In genomic region chr5:95754545-95754944, GRCh38 we compare ENCODE assay signal across 21 cellular contexts.
"Had no signal": no experiment of that assay in that cellular context is flagged by ENCODE, and none has a peak within 500 bp of the region (broad histone marks: within the 10 kb centered on the region; RNA-seq: fewer than 3 reads in every experiment).

No MANE protein-coding gene starts in this region.

- H3K36me3 Mint-ChIP-seq: stimulated activated naive B cell treated with anti-CD40 and anti-IgM and Interleukin-4, amounts not matched to agents 10 μg/mL and 1 μg/mL and 100 μg/mL, for 72 hours had no signal

- H3K9me3 Mint-ChIP-seq: dendritic cell treated with granulocyte-macrophage colony-stimulating factor and Interleukin-4, amounts not matched to agents 40 ng/mL and 50 ng/mL, for 4 days; naive thymus-derived CD4-positive, alpha-beta T cell; neural progenitor cell; stimulated activated naive B cell treated with anti-CD40 and anti-IgM and Interleukin-4, amounts not matched to agents 10 μg/mL and 1 μg/mL and 100 μg/mL, for 72 hours; stimulated activated naive CD8-positive, alpha-beta T cell treated with anti-CD3 and anti-CD28 coated beads, Interleukin-15, amount 100 ng/mL, for 72 hours had no signal

- H3K4me2 ChIP-seq: hepatocyte, neural progenitor cell had no signal

- H2AFZ ChIP-seq: hepatocyte, neural progenitor cell had no signal

- H3K27me3 ChIP-seq: foreskin keratinocyte, hepatocyte, neural progenitor cell, ovary, transverse colon had no signal

- DNase-seq: cerebellar nuclear complex; erythroblast; foreskin keratinocyte; head of caudate nucleus; left colon; left ventricle myocardium superior; naive thymus-derived CD4-positive, alpha-beta T cell; nucleus accumbens; ovary; right cardiac atrium; stimulated activated CD4-positive, alpha-beta T cell treated with anti-CD3 and anti-CD28 coated beads, Interleukin-4, amount 100 ng/mL, for 1 hour; stimulated activated CD8-positive, alpha-beta memory T cell treated with anti-CD3 and anti-CD28 coated beads, Interleukin-4, amount 100 ng/mL, for 48 hours; stimulated activated naive B cell treated with anti-CD40 and anti-IgM and Interleukin-4, amounts not matched to agents 10 μg/mL and 1 μg/mL and 100 μg/mL, for 72 hours; stimulated activated naive CD8-positive, alpha-beta T cell treated with anti-CD3 and anti-CD28 coated beads, Interleukin-15, amount 100 ng/mL, for 72 hours; substantia nigra; transverse colon had no signal

- ATAC-seq: foreskin keratinocyte; left colon; left ventricle myocardium superior; naive thymus-derived CD4-positive, alpha-beta T cell; right cardiac atrium; stimulated activated naive B cell treated with anti-CD40 and anti-IgM and Interleukin-4, amounts not matched to agents 10 μg/mL and 1 μg/mL and 100 μg/mL, for 72 hours; stimulated activated naive CD8-positive, alpha-beta T cell treated with anti-CD3 and anti-CD28 coated beads, Interleukin-15, amount 100 ng/mL, for 72 hours had no signal

- H3K27ac Mint-ChIP-seq: dendritic cell treated with granulocyte-macrophage colony-stimulating factor and Interleukin-4, amounts not matched to agents 40 ng/mL and 50 ng/mL, for 4 days; naive thymus-derived CD4-positive, alpha-beta T cell; neural progenitor cell; stimulated activated naive CD8-positive, alpha-beta T cell treated with anti-CD3 and anti-CD28 coated beads, Interleukin-15, amount 100 ng/mL, for 72 hours had no signal

- H3K36me3 ChIP-seq: neural progenitor cell, ovary had no signal

- H3K27me3 Mint-ChIP-seq: dendritic cell treated with granulocyte-macrophage colony-stimulating factor and Interleukin-4, amounts not matched to agents 40 ng/mL and 50 ng/mL, for 4 days; stimulated activated naive B cell treated with anti-CD40 and anti-IgM and Interleukin-4, amounts not matched to agents 10 μg/mL and 1 μg/mL and 100 μg/mL, for 72 hours had no signal

- H3K27ac ChIP-seq: foreskin keratinocyte, hepatocyte, neural progenitor cell, ovary, thoracic aorta, transverse colon had no signal

- H3K4me1 Mint-ChIP-seq: neural progenitor cell; stimulated activated naive B cell treated with anti-CD40 and anti-IgM and Interleukin-4, amounts not matched to agents 10 μg/mL and 1 μg/mL and 100 μg/mL, for 72 hours had no signal

- H3K4me3 Mint-ChIP-seq: dendritic cell treated with granulocyte-macrophage colony-stimulating factor and Interleukin-4, amounts not matched to agents 40 ng/mL and 50 ng/mL, for 4 days; naive thymus-derived CD4-positive, alpha-beta T cell; neural progenitor cell; stimulated activated naive B cell treated with anti-CD40 and anti-IgM and Interleukin-4, amounts not matched to agents 10 μg/mL and 1 μg/mL and 100 μg/mL, for 72 hours; stimulated activated naive CD8-positive, alpha-beta T cell treated with anti-CD3 and anti-CD28 coated beads, Interleukin-15, amount 100 ng/mL, for 72 hours had no signal

- H3K4me3 ChIP-seq: hepatocyte, lung, neural progenitor cell, ovary, thoracic aorta, transverse colon had no signal

- H3K9me3 ChIP-seq: ovary, thoracic aorta, transverse colon had no signal

- H3K4me1 ChIP-seq: foreskin keratinocyte, neural progenitor cell had no signal

- H3K9ac ChIP-seq: neural progenitor cell had no signal
